ENCODE assay signal across 1 cellular context in the genomic region with DNA sequence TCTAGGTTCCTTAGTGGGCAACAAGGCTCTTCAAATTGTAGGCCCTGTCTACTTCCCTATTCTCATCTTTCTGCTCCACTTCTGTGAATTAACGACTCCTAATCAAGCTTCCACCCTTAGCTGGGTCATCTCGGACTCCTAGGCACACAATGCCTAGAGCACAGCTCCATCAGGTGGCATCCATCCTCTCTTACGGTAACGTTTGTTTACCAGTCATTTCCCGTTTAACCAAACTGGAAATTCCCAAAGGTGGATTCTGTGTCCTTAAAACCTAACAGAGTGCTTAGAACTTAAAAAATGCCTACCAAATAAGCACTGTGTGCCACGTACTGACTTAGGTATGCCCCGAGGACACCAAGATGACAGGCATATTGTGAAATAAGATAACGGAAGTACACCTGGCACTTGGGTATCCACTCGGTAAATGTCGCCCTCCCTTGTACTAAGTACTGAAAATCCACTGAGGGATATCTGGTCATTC.
TF ChIP-seq lines count a peak whose summit lies in the region.

No MANE protein-coding gene starts in this region.

TF ChIP-seq in K562, 482 proteins besides CTCF, POLR2A, EP300 and RAD21 (continued from another document):
- TF ChIP-seq TEAD4 (IDR thresholded peaks at IDR 0.05; ENCODE audit: low read length) (0 out of 2 replicates have a peak, but pooled peaks have one; percentile 10), TEAD4 (CRISPR knock-in tag; IDR thresholded peaks at IDR 0.05; ENCODE audit: borderline replicate concordance) (no peak), CEBPG (CRISPR knock-in tag; IDR thresholded peaks at IDR 0.05) (0 out of 2 replicates have a peak, but pooled peaks have one; percentile 63), CEBPG (tag; conservative IDR thresholded peaks at IDR 0.05 in 1 of 2, IDR thresholded peaks at IDR 0.05 in 1 of 2) (peak; percentile 29 to 74; a peak in 3 of 4 replicates), KDM5B (IDR thresholded peaks at IDR 0.05; ENCODE audit: insufficient replicate concordance, low read depth, low read length) (peak; percentile 6), ZBTB40 (IDR thresholded peaks at IDR 0.05) (0 out of 2 replicates have a peak, but pooled peaks have one; percentile 15), ZBTB40 (CRISPR knock-in tag; IDR thresholded peaks at IDR 0.05) (no peak), SPI1 (IDR thresholded peaks at IDR 0.05; ENCODE audit: borderline replicate concordance, low read depth, low read length) (0 out of 2 replicates have a peak, but pooled peaks have one; percentile 19), TCF3 (CRISPR knock-in tag; IDR thresholded peaks at IDR 0.05) (peak; percentile 14; the same call in 1 of the 2 replicates), ELF1 (tag; IDR thresholded peaks at IDR 0.05) (no peak; the same call in 1 of the 2 replicates), ARID4B (CRISPR knock-in tag; IDR thresholded peaks at IDR 0.05) (0 out of 2 replicates have a peak, but pooled peaks have one; percentile 22), CEBPB (tag; IDR thresholded peaks at IDR 0.05) (peak; percentile 87)
